In genomic region chr4:22857411-22857810, GRCh38 we compare ENCODE assay signal across 11 cellular contexts.
"Had no signal": no experiment of that assay in that cellular context is flagged by ENCODE, and none has a peak within 500 bp of the region (broad histone marks: within the 10 kb centered on the region; RNA-seq: fewer than 3 reads in every experiment).

No MANE protein-coding gene starts in this region.

- H3K4me3 ChIP-seq: GM23248, GM23338, HAP-1 had no signal

- H3K9ac ChIP-seq: GM23248 had no signal

- H3K9me3 Mint-ChIP-seq: GM23338 had no signal

- DNase-seq: GM23248, GOT3, H7, H9, HCEC 1CT, HFFc6 had no signal

- H3K9me3 ChIP-seq: HAP-1 had no signal

- H3K4me1 ChIP-seq: HAP-1 had no signal

- ATAC-seq: GM23338, HCT116 had no signal

- H3K27ac Mint-ChIP-seq: GM23338, H9, HFFc6 had no signal

- H3K36me3 ChIP-seq: HAP-1 had no signal

- H3K4me2 ChIP-seq: GM23338 had no signal

- H3K4me1 Mint-ChIP-seq: GM23338, H9 had no signal

- H3K4me3 Mint-ChIP-seq: GM23338, H9, HFFc6 had no signal

- H2AFZ ChIP-seq: GM23248, GM23338 had no signal

- FAIRE-seq: H1, H54 had no signal

- H3K27ac ChIP-seq: GM23248 had no signal
